Comparison of ENCODE assay signal across 8 cellular contexts in genomic region chrX:21985332-21985777, GRCh38. TPM values are rescaled to one million over a fixed set of nuclear protein-coding genes. Genes with fewer than 3 reads are reported as not detected.
DNase-seq lines count a peak whose midpoint lies in the region; ATAC-seq and TF ChIP-seq lines count a peak whose summit lies in the region.

No MANE protein-coding gene starts in this region.

- intact Hi-C loops in breast epithelium (cut with DNase I; ENCODE audit: low total_unique reads), result no loop called here

- ATAC-seq in GM19023 (IDR thresholded peaks at IDR 0.05; ENCODE audit: unreplicated experiment), result peak; percentile 85
- peak; percentile 91 for ATAC-seq in HG03135 (IDR thresholded peaks at IDR 0.05; ENCODE audit: unreplicated experiment)

- no peak overlapping the region for H3K4me3 ChIP-seq in WERI-Rb-1 (ENCODE audit: low read depth, low read length)
- H3K4me3 ChIP-seq in breast epithelium, result no peak overlapping the region

- TF ChIP-seq CTCF in WERI-Rb-1 (IDR thresholded peaks at IDR 0.05; ENCODE audit: low read depth, low read length) (peak; percentile 78), breast epithelium (IDR thresholded peaks at IDR 0.05) (peak; percentile 82 to 97 (median 86))

- peak; percentile 67 for DNase-seq in AG20443 (ENCODE audit: low spot score)
- DNase-seq in NCI-H2171 treated with DMSO at 0.1 percent for 48 hours (lab: John Stamatoyannopoulos, UW), result peak; percentile 77
- DNase-seq in WERI-Rb-1, result peak; percentile 65
- DNase-seq in breast epithelium (ENCODE audit: low spot score in 2 of 2), result peak; percentile 57 to 67
- DNase-seq in islet precursor cell, result peak; percentile 79
- DNase-seq in stimulated activated CD4-positive, alpha-beta T cell treated with anti-CD3 and anti-CD28 coated beads, Interleukin-2, amount 100 ng/mL, for 4 hours (ENCODE audit: low read depth), result peak; percentile 37

- no peak overlapping the region for H3K27ac ChIP-seq in WERI-Rb-1
- no peak overlapping the region for H3K27ac ChIP-seq in breast epithelium

- H3K36me3 ChIP-seq in WERI-Rb-1, result peaks cover 10% of the 10 kb centered on the region
- no peaks in the 10 kb centered on the region for H3K36me3 ChIP-seq in breast epithelium

- no peaks in the 10 kb centered on the region for H3K4me1 ChIP-seq in breast epithelium

- TF ChIP-seq POLR2A in breast epithelium (IDR thresholded peaks at IDR 0.05), result no peak

- H3K9me3 ChIP-seq in WERI-Rb-1 (ENCODE audit: severe bottlenecking) (no peaks in the 10 kb centered on the region), breast epithelium (no peaks in the 10 kb centered on the region)

- H3K27me3 ChIP-seq in WERI-Rb-1 (ENCODE audit: insufficient read depth, low read depth, severe bottlenecking) (peaks cover 3% of the 10 kb centered on the region), breast epithelium (peaks cover 0 to 17% of the 10 kb centered on the region in 2 donors)

RNA-seq across cellular contexts. Expression of gene SMS, which starts 44.8 kb away (rescaled TPM):
- total RNA-seq in breast epithelium, result 10 to 100 TPM; 43.6 to 64.7 (median 44.5) TPM

RNA-seq across cellular contexts. Expression of gene PHEX, which starts 46.8 kb away (rescaled TPM):
- 1 to 10 TPM in 2 of 3 donors, under 1 TPM in 1; 0.16 to 5.6 (median 2.5) TPM for total RNA-seq in breast epithelium
